ENCODE assay signal across 26 cellular contexts in genomic region chr15:90520365-90520764, GRCh38.
"Had no signal": no experiment of that assay in that cellular context is flagged by ENCODE, and none has a peak within 500 bp of the region (broad histone marks: within the 10 kb centered on the region; RNA-seq: fewer than 3 reads in every experiment).

No MANE protein-coding gene starts in this region.

- ATAC-seq: activated CD8-positive, alpha-beta T cell treated with anti-CD3 and anti-CD28 coated beads for 36 hours; activated naive CD8-positive, alpha-beta T cell treated with anti-CD3 and anti-CD28 coated beads, Interleukin-2, amount 50 U/mL, for 24 hours; mucosa of descending colon; psoas muscle; right cardiac atrium had no signal

- H3K27me3 ChIP-seq: esophagus squamous epithelium, neural progenitor cell, suprapubic skin, transverse colon, uterus had no signal

- H3K36me3 Mint-ChIP-seq: immature natural killer cell, naive B cell, neural progenitor cell had no signal

- H3K9me3 Mint-ChIP-seq: activated CD4-positive, alpha-beta T cell treated with anti-CD3 and anti-CD28 coated beads, Interleukin-2, amount 10 ng/mL, durations not matched to agents 24 days and 14 days; activated CD8-positive, alpha-beta T cell treated with anti-CD3 and anti-CD28 coated beads for 36 hours; activated naive CD8-positive, alpha-beta T cell treated with anti-CD3 and anti-CD28 coated beads, Interleukin-2, amount 50 U/mL, for 24 hours; activated T-cell treated with anti-CD3 and anti-CD28 coated beads, Interleukin-2, amount 50 U/mL, for 24 hours; activated T-helper 2 cell treated with anti-CD3 and anti-CD28 coated beads, Interferon-gamma antibody, Interleukin-2, Interleukin-4, amounts not matched to agents 10 μg/mL and 5 μg/mL and 100 μg/mL, durations not matched to agents 14 hours and 24 hours and 36 hours; central memory CD8-positive, alpha-beta T cell; immature natural killer cell; naive B cell; neural progenitor cell; stimulated activated naive CD8-positive, alpha-beta T cell treated with anti-CD3 and anti-CD28 coated beads, Interleukin-15, Interleukin-2, amounts not matched to agents 100 ng/mL and 50 ng/mL, for 24 hours had no signal

- H3K4me1 Mint-ChIP-seq: central memory CD8-positive, alpha-beta T cell; neural progenitor cell had no signal

- H3K36me3 ChIP-seq: esophagus squamous epithelium, neural progenitor cell, suprapubic skin, transverse colon, uterus had no signal

- H3K4me3 ChIP-seq: esophagus squamous epithelium, mucosa of descending colon, neural progenitor cell, psoas muscle, skin epidermis, suprapubic skin, transverse colon, uterus had no signal

- H3K4me2 ChIP-seq: neural progenitor cell had no signal

- H3K9me3 ChIP-seq: esophagus squamous epithelium, mucosa of descending colon, psoas muscle, suprapubic skin, transverse colon, uterus had no signal

- DNase-seq: activated CD4-positive, alpha-beta T cell treated with anti-CD3 and anti-CD28 coated beads, Interleukin-2, amount 10 ng/mL, durations not matched to agents 24 days and 14 days; activated CD4-positive, CD25-positive, alpha-beta regulatory T cell; activated CD8-positive, alpha-beta T cell treated with anti-CD3 and anti-CD28 coated beads for 36 hours; activated naive CD4-positive, alpha-beta T cell treated with Interleukin-2 at 50 U/mL for 16 hours; activated naive CD8-positive, alpha-beta T cell treated with anti-CD3 and anti-CD28 coated beads, Interleukin-2, amount 50 U/mL, for 24 hours; activated T-cell treated with anti-CD3 and anti-CD28 coated beads, Interleukin-2, amount 50 U/mL, for 24 hours; anterior cingulate cortex; effector CD4-positive, alpha-beta T cell; esophagus squamous epithelium; immature natural killer cell; kidney glomerular epithelial cell; mesenchymal stem cell; mucosa of descending colon; naive B cell; psoas muscle; right cardiac atrium; T-helper 2 cell; transverse colon; uterus had no signal

- H3K27ac Mint-ChIP-seq: activated CD4-positive, alpha-beta T cell treated with anti-CD3 and anti-CD28 coated beads, Interleukin-2, amount 10 ng/mL, durations not matched to agents 24 days and 14 days; activated CD8-positive, alpha-beta T cell treated with anti-CD3 and anti-CD28 coated beads for 36 hours; activated naive CD8-positive, alpha-beta T cell treated with anti-CD3 and anti-CD28 coated beads, Interleukin-2, amount 50 U/mL, for 24 hours; activated T-cell treated with anti-CD3 and anti-CD28 coated beads, Interleukin-2, amount 50 U/mL, for 24 hours; activated T-helper 2 cell treated with anti-CD3 and anti-CD28 coated beads, Interferon-gamma antibody, Interleukin-2, Interleukin-4, amounts not matched to agents 10 μg/mL and 5 μg/mL and 100 μg/mL, durations not matched to agents 14 hours and 24 hours and 36 hours; immature natural killer cell; neural progenitor cell; stimulated activated naive CD8-positive, alpha-beta T cell treated with anti-CD3 and anti-CD28 coated beads, Interleukin-15, Interleukin-2, amounts not matched to agents 100 ng/mL and 50 ng/mL, for 24 hours had no signal

- H2AFZ ChIP-seq: neural progenitor cell had no signal

- H3K27me3 Mint-ChIP-seq: activated CD4-positive, alpha-beta T cell treated with anti-CD3 and anti-CD28 coated beads, Interleukin-2, amount 10 ng/mL, durations not matched to agents 24 days and 14 days; activated CD8-positive, alpha-beta T cell treated with anti-CD3 and anti-CD28 coated beads for 36 hours; activated naive CD8-positive, alpha-beta T cell treated with anti-CD3 and anti-CD28 coated beads, Interleukin-2, amount 50 U/mL, for 24 hours; activated T-cell treated with anti-CD3 and anti-CD28 coated beads, Interleukin-2, amount 50 U/mL, for 24 hours; central memory CD8-positive, alpha-beta T cell; naive B cell; stimulated activated naive CD8-positive, alpha-beta T cell treated with anti-CD3 and anti-CD28 coated beads, Interleukin-15, Interleukin-2, amounts not matched to agents 100 ng/mL and 50 ng/mL, for 24 hours had no signal

- H3K27ac ChIP-seq: esophagus squamous epithelium, neural progenitor cell, psoas muscle, skin epidermis, suprapubic skin, transverse colon, uterus had no signal

- FAIRE-seq: TTC549 had no signal

- H3K4me3 Mint-ChIP-seq: activated CD4-positive, alpha-beta T cell treated with anti-CD3 and anti-CD28 coated beads, Interleukin-2, amount 10 ng/mL, durations not matched to agents 24 days and 14 days; activated CD8-positive, alpha-beta T cell treated with anti-CD3 and anti-CD28 coated beads for 36 hours; activated naive CD8-positive, alpha-beta T cell treated with anti-CD3 and anti-CD28 coated beads, Interleukin-2, amount 50 U/mL, for 24 hours; activated T-cell treated with anti-CD3 and anti-CD28 coated beads, Interleukin-2, amount 50 U/mL, for 24 hours; central memory CD8-positive, alpha-beta T cell; immature natural killer cell; neural progenitor cell; stimulated activated naive CD8-positive, alpha-beta T cell treated with anti-CD3 and anti-CD28 coated beads, Interleukin-15, Interleukin-2, amounts not matched to agents 100 ng/mL and 50 ng/mL, for 24 hours had no signal

- H3K4me1 ChIP-seq: esophagus squamous epithelium, neural progenitor cell, psoas muscle, suprapubic skin, transverse colon, uterus had no signal

- H3K9ac ChIP-seq: neural progenitor cell had no signal
